In the genomic region with DNA sequence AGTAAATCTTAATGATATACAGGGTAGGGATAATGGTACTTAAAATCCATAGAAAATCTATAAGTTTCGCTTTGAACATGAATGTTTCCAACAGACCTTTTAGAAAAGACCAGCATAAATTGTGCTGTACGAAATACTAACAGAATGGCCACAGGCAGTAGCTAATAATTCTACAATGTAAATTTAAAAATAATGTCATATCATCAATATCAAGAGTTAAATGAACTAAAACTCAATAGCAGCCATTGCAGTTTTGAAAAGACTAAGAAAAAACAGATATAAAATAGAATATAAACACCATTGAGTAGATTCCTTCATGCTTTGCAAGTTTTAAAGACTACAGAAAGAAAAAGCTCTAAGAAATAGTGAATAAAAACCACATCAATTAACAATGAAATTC, we compare ENCODE assay signal across 23 cellular contexts. TPM values are rescaled to one million over a fixed set of nuclear protein-coding genes. Genes with fewer than 3 reads are reported as not detected.
DNase-seq lines count a peak whose midpoint lies in the region; ATAC-seq, FAIRE-seq and TF ChIP-seq lines count a peak whose summit lies in the region.
"Had no signal": no experiment of that assay in that cellular context is flagged by ENCODE, and none has a peak within 500 bp of the region (broad histone marks: within the 10 kb centered on the region; RNA-seq: fewer than 3 reads in every experiment).

No MANE protein-coding gene starts in this region.

- H3K27me3 ChIP-seq in adipocyte (replicated peaks; ENCODE audit: control insufficient read depth, insufficient read depth, low read length) (no peaks in the 10 kb centered on the region), keratinocyte (ENCODE audit: control insufficient read depth, extremely low read depth, insufficient read depth, low read length) (no peaks in the 10 kb centered on the region), skeletal muscle satellite cell (ENCODE audit: control insufficient read depth, insufficient read depth, low read length) (no peaks in the 10 kb centered on the region), gastrocnemius medialis (no peaks in the 10 kb centered on the region)

- intact Hi-C loops in gastrocnemius medialis (cut with DNase I; ENCODE audit: low total_unique reads), result no loop called here

- H3K4me1 ChIP-seq in adipocyte (ENCODE audit: control insufficient read depth, insufficient read depth, low read length), result peaks cover 15% of the 10 kb centered on the region
- no peaks in the 10 kb centered on the region for H3K4me1 ChIP-seq in keratinocyte (ENCODE audit: control insufficient read depth, extremely low read depth, insufficient read depth, low read length)
- H3K4me1 ChIP-seq in skeletal muscle satellite cell (ENCODE audit: control insufficient read depth, insufficient read depth, low read length), result no peaks in the 10 kb centered on the region
- H3K4me1 ChIP-seq in gastrocnemius medialis, result no peaks in the 10 kb centered on the region
- H3K4me1 ChIP-seq: HAP-1 had no signal

- in situ Hi-C loops in gastrocnemius medialis (cut with MboI; ENCODE audit: low sequenced_read_pairs in 4 of 4), result no loop called here

- TF ChIP-seq CTCF in keratinocyte (optimal IDR thresholded peaks at IDR 0.05 in 1 of 3, IDR thresholded peaks at IDR 0.05 in 1 of 3, conservative IDR thresholded peaks at IDR 0.05 in 1 of 3; ENCODE audit: extremely low read depth in 1 of 3, insufficient read depth in 2 of 3, low read length in 3 of 3) (no peak), gastrocnemius medialis (IDR thresholded peaks at IDR 0.05 in 4 of 5, conservative IDR thresholded peaks at IDR 0.05 in 1 of 5) (no peak)

- no peak overlapping the region for H2AFZ ChIP-seq in keratinocyte (ENCODE audit: control insufficient read depth, low read length)

- H3K27ac ChIP-seq in keratinocyte (ENCODE audit: control insufficient read depth, insufficient read depth, low read length) (no peak overlapping the region), gastrocnemius medialis (no peak overlapping the region)
- H3K27ac ChIP-seq: RWPE1 had no signal

- no peaks in the 10 kb centered on the region for H3K79me2 ChIP-seq in keratinocyte (ENCODE audit: control insufficient read depth, insufficient read depth, low read length)

- H3K9me3 ChIP-seq in adipocyte (ENCODE audit: control insufficient read depth, low read length) (no peaks in the 10 kb centered on the region), keratinocyte (ENCODE audit: control insufficient read depth, low read depth, low read length) (no peaks in the 10 kb centered on the region), skeletal muscle satellite cell (replicated peaks; ENCODE audit: low read length) (no peaks in the 10 kb centered on the region), gastrocnemius medialis (no peaks in the 10 kb centered on the region)
- H3K9me3 ChIP-seq: HAP-1 had no signal

- peak; percentile 35 for FAIRE-seq in GM18507 (lab: Jason Lieb, UNC)
- no peak for FAIRE-seq in keratinocyte (lab: Jason Lieb, UNC)

- no peak for ATAC-seq in gastrocnemius medialis
- ATAC-seq: CD8-positive, alpha-beta T cell; SK-N-SH treated with all-trans-retinoic acid at 6 μM for 48 hours had no signal

- H3K4me3 ChIP-seq in adipocyte (ENCODE audit: low read length) (peak overlapping the region; percentile 77), keratinocyte (ENCODE audit: control insufficient read depth in 2 of 3, extremely low read depth in 1 of 3, insufficient read depth in 2 of 3, low read depth in 1 of 3, low read length in 3 of 3) (no peak overlapping the region), skeletal muscle satellite cell (ENCODE audit: low read length) (no peak overlapping the region), gastrocnemius medialis (no peak overlapping the region)
- H3K4me3 ChIP-seq: HAP-1 had no signal

- peak overlapping the region; percentile 56 for H3K4me2 ChIP-seq in keratinocyte (ENCODE audit: control insufficient read depth, extremely low read depth, insufficient read depth, low read depth, low read length)
- H3K4me2 ChIP-seq in skeletal muscle satellite cell (ENCODE audit: low read length), result peak overlapping the region; percentile 58

- DNase-seq in GM18507 (ENCODE audit: extremely low spot score, insufficient read length, low read depth) (no peak), adipocyte (ENCODE audit: low read depth) (no peak), keratinocyte (ENCODE audit: low read depth, low spot score) (no peak), gastrocnemius medialis (no peak), globus pallidus (ENCODE audit: low spot score) (no peak), dedifferentiated amniotic fluid mesenchymal stem cell (ENCODE audit: extremely low spot score) (no peak)
- DNase-seq: ACHN; C1 segment of cervical spinal cord; Calu3; CD8-positive, alpha-beta T cell; GF-D8; KBM-7; NCI-H1048; NCI-H1436 treated with DMSO at 0.1 percent for 48 hours; NCI-H1930; NCI-H226; NCI-H510A treated with DMSO at 0.1 percent for 48 hours; NCI-H748 treated with DMSO at 0.1 percent for 48 hours; SIG-M5 had no signal

- H4K20me1 ChIP-seq in keratinocyte (ENCODE audit: control insufficient read depth, extremely low read depth, insufficient read depth, low read length), result no peaks in the 10 kb centered on the region

- dilution Hi-C loops in keratinocyte (cut with MboI; ENCODE audit: extremely low pct_ligation_motif_present, low sequenced_read_pairs), result no loop called here

- H3K9ac ChIP-seq in adipocyte (ENCODE audit: low read length) (no peak overlapping the region), keratinocyte (ENCODE audit: control insufficient read depth, extremely low read depth, insufficient read depth, low read length) (no peak overlapping the region), skeletal muscle satellite cell (ENCODE audit: low read depth, low read length) (no peak overlapping the region)

- TF ChIP-seq POLR2A in gastrocnemius medialis (IDR thresholded peaks at IDR 0.05), result no peak

- H3K9me1 ChIP-seq in keratinocyte (ENCODE audit: control insufficient read depth, extremely low read depth, insufficient read depth, low read length), result no peaks in the 10 kb centered on the region

- H3K36me3 ChIP-seq in adipocyte (ENCODE audit: control insufficient read depth, insufficient read depth, low read length, severe bottlenecking) (peaks cover 3% of the 10 kb centered on the region), keratinocyte (ENCODE audit: control insufficient read depth in 2 of 2, extremely low read depth in 1 of 2, insufficient read depth in 2 of 2, low read length in 2 of 2) (no peaks in the 10 kb centered on the region), skeletal muscle satellite cell (ENCODE audit: insufficient read depth, low read length) (no peaks in the 10 kb centered on the region), gastrocnemius medialis (no peaks in the 10 kb centered on the region)
- H3K36me3 ChIP-seq: HAP-1 had no signal

RNA-seq across cellular contexts. Expression of a gene that starts 14.7 kb away (rescaled TPM):
- 4.6 to 8.3 TPM (median 6.7 TPM) in 3 replicates for polyA plus RNA-seq in keratinocyte
- polyA plus RNA-seq in keratinocyte (2011; ENCODE audit: low read depth), result 15.0 TPM
- 1.1 and 2.1 TPM in 2 replicates for polyA plus RNA-seq in keratinocyte (2011; cell fraction: cytosol; rRNA removed)
- polyA plus RNA-seq in keratinocyte (2011; cell fraction: nucleus; rRNA removed), result 10.8 and 13.0 TPM in 2 replicates
- polyA plus RNA-seq in keratinocyte (2012; ENCODE audit: low replicate concordance), result 2.5 and 2.8 TPM in 2 replicates
- 3.9 to 12.2 TPM (median 8.8 TPM) in 3 replicates for polyA minus RNA-seq in keratinocyte
- 2.9 TPM for polyA minus RNA-seq in keratinocyte (2011; cell fraction: cytosol; rRNA and poly(A)+ RNA removed)
- 15.5 and 23.0 TPM in 2 replicates for polyA minus RNA-seq in keratinocyte (2011; cell fraction: nucleus; rRNA and poly(A)+ RNA removed)
- total RNA-seq in skeletal muscle satellite cell (2012; rRNA removed), result 8.5 and 8.6 TPM in 2 replicates
- total RNA-seq in gastrocnemius medialis, result 1 to 10 TPM in 1 of 4 donors, under 1 TPM in 3; 0.07 to 1.2 (median 0.43) TPM
